In the genomic region with DNA sequence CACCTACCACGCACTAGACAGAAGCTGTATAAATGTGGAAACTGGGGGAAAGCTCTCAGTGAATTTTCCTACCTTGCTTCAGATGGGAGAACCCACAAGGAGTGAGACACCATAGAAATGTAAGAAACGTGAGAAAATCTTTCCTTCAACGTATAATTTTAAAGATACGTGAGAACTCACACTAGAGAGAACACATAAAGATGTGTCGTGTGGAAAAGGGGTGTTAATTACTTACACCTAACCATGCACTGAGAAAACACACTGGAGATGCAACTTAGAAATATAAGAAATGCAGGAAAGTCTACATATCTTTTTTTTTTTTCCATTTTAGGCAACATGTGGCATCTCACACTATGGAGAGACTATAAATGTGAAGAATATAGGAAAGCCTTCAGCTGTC, we compare ENCODE assay signal across 29 cellular contexts.
"Had no signal": no experiment of that assay in that cellular context is flagged by ENCODE, and none has a peak within 500 bp of the region (broad histone marks: within the 10 kb centered on the region; RNA-seq: fewer than 3 reads in every experiment).

No MANE protein-coding gene starts in this region.

- H3K79me2 ChIP-seq: hepatocyte had no signal

- H3K36me3 ChIP-seq: colonic mucosa, esophagus muscularis mucosa, esophagus squamous epithelium, gastrocnemius medialis, gastroesophageal sphincter, heart left ventricle, heart right ventricle had no signal

- ATAC-seq: effector memory CD8-positive, alpha-beta T cell; esophagus mucosa; foreskin keratinocyte; gastrocnemius medialis; gastroesophageal sphincter; heart left ventricle; heart right ventricle had no signal

- H3K4me2 ChIP-seq: hepatocyte had no signal

- H3K27me3 ChIP-seq: colonic mucosa, dorsolateral prefrontal cortex, esophagus muscularis mucosa, esophagus squamous epithelium, foreskin keratinocyte, gastrocnemius medialis, gastroesophageal sphincter, heart left ventricle, heart right ventricle, hepatocyte had no signal

- H3K27ac ChIP-seq: colonic mucosa, coronary artery, dorsolateral prefrontal cortex, epithelial cell of prostate, esophagus muscularis mucosa, esophagus squamous epithelium, foreskin keratinocyte, gastrocnemius medialis, gastroesophageal sphincter, heart left ventricle, heart right ventricle, hepatocyte had no signal

- H2AFZ ChIP-seq: hepatocyte had no signal

- DNase-seq: colonic mucosa; cortex of kidney; dermis blood vessel endothelial cell; dorsolateral prefrontal cortex; effector CD4-positive, alpha-beta T cell; effector CD8-positive, alpha-beta T cell; effector memory CD4-positive, alpha-beta T cell; effector memory CD8-positive, alpha-beta T cell; endodermal cell; erythroblast; esophagus squamous epithelium; foreskin fibroblast; foreskin keratinocyte; foreskin melanocyte; gastrocnemius medialis; glutamatergic neuron; head of caudate nucleus; heart left ventricle; heart right ventricle had no signal

- H3K9me3 ChIP-seq: colonic mucosa, gastrocnemius medialis had no signal

- FAIRE-seq: colon, endometrium, endothelial cell of umbilical vein, frontal cortex had no signal

- H3K4me3 ChIP-seq: colonic mucosa, coronary artery, dorsolateral prefrontal cortex, esophagus muscularis mucosa, esophagus squamous epithelium, gastrocnemius medialis, gastroesophageal sphincter, heart left ventricle, heart right ventricle, hepatocyte had no signal

- H3K4me1 ChIP-seq: colonic mucosa, esophagus muscularis mucosa, esophagus squamous epithelium, foreskin keratinocyte, gastrocnemius medialis, gastroesophageal sphincter, heart left ventricle, heart right ventricle had no signal
